Comparison of ENCODE assay signal across 22 cellular contexts in the genomic region with DNA sequence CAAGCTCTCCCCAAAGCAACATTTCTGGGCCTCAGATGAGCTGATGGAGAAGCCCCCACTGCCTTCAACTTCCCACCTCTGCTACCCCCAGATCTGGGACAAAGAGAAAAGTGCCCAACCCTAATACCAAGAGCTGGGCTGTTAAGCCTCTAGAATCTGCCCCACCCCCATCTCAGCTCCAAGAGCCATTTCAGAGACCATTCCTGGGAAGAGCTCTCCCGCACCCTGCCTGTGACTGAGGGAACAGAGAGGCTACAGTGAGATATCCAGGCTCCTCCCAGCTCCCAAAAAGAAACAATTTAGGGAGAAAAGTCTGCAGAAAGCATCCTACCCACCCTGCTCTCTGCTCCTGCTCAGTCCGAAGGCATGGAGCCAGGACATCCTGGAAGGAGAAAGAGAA. TPM values are rescaled to one million over a fixed set of nuclear protein-coding genes. Genes with fewer than 3 reads are reported as not detected.
A peak's percentile ranks its signal among the peaks of the same experiment; 100 is the strongest.
DNase-seq lines count a peak whose midpoint lies in the region; ATAC-seq, FAIRE-seq and TF ChIP-seq lines count a peak whose summit lies in the region.
"Had no signal": no experiment of that assay in that cellular context is flagged by ENCODE, and none has a peak within 500 bp of the region (broad histone marks: within the 10 kb centered on the region; RNA-seq: fewer than 3 reads in every experiment).

No MANE protein-coding gene starts in this region.

- TF ChIP-seq CTCF in GM23338 (conservative IDR thresholded peaks at IDR 0.05; ENCODE audit: low read depth in 2 of 2), result peak; percentile 35 to 61; a peak in 3 of 4 replicates
- peak in 2 of 3 experiments; percentile 24 to 39; a peak in 2 of 6 replicates for TF ChIP-seq CTCF in K562 (IDR thresholded peaks at IDR 0.05 in 2 of 3, conservative IDR thresholded peaks at IDR 0.05 in 1 of 3; ENCODE audit: insufficient read depth in 2 of 3, low read depth in 1 of 3, low read length in 3 of 3)
- TF ChIP-seq CTCF in neural progenitor cell (IDR thresholded peaks at IDR 0.05), result peak; percentile 39
- no peak for TF ChIP-seq CTCF in upper lobe of left lung (IDR thresholded peaks at IDR 0.05)
- no peak for TF ChIP-seq CTCF in GM10266 (IDR thresholded peaks at IDR 0.05; ENCODE audit: control insufficient read depth, insufficient read depth, low read depth, missing control alignments)

- H3K27ac Mint-ChIP-seq in GM23338 (no peak overlapping the region), neural progenitor cell (no peak overlapping the region)

- no peak overlapping the region for H3K4me3 ChIP-seq in GM23338
- H3K4me3 ChIP-seq in K562, result no peak overlapping the region
- H3K4me3 ChIP-seq in neural progenitor cell, result no peak overlapping the region
- no peak overlapping the region for H3K4me3 ChIP-seq in upper lobe of left lung
- H3K4me3 ChIP-seq: BLaER1, breast epithelium, hepatocyte, lung had no signal

- POLR2A ChIA-PET in K562 (lab: Yijun Ruan, JAX), result interaction anchor here (0.7 to 1.3 kb wide), 7 partner anchors 12 to 94 kb away, joined by 3 to 5 read pairs (median 4); no protein-coding TSS in a partner anchor

- peaks cover 34% of the 10 kb centered on the region for H3K4me1 ChIP-seq in GM23338 (ENCODE audit: insufficient read depth)
- peaks cover 32 to 47% of the 10 kb centered on the region in 2 experiments for H3K4me1 ChIP-seq in K562 (replicated peaks in 1 of 2; ENCODE audit: control insufficient read depth in 2 of 2, insufficient read depth in 2 of 2, low read length in 2 of 2)
- H3K4me1 ChIP-seq in neural progenitor cell, result peaks cover 36% of the 10 kb centered on the region
- H3K4me1 ChIP-seq in upper lobe of left lung, result peaks cover 20 to 41% (median 23%) of the 10 kb centered on the region in 4 donors

- H3K27me3 ChIP-seq in GM23338 (ENCODE audit: insufficient read depth) (peaks cover 46% of the 10 kb centered on the region), K562 (ENCODE audit: control insufficient read depth in 2 of 2, insufficient read depth in 2 of 2, low read length in 2 of 2) (peaks cover 23 to 29% of the 10 kb centered on the region in 2 experiments), neural progenitor cell (peaks cover 59% of the 10 kb centered on the region), upper lobe of left lung (peaks cover 0 to 43% (median 21%) of the 10 kb centered on the region in 4 donors)

- H2AFZ ChIP-seq in GM23338 (no peak overlapping the region), K562 (ENCODE audit: low read depth, low read length) (no peak overlapping the region), neural progenitor cell (replicated peaks) (no peak overlapping the region)
- H2AFZ ChIP-seq: hepatocyte had no signal

- H3K9me2 ChIP-seq in GM23338 (ENCODE audit: insufficient read depth), result no peaks in the 10 kb centered on the region

- no peaks in the 10 kb centered on the region for H3K9me3 ChIP-seq in K562 (replicated peaks; ENCODE audit: control insufficient read depth, insufficient read depth, low read depth, low read length)
- no peaks in the 10 kb centered on the region for H3K9me3 ChIP-seq in neural progenitor cell (ENCODE audit: low read depth)
- no peaks in the 10 kb centered on the region for H3K9me3 ChIP-seq in upper lobe of left lung
- H3K9me3 ChIP-seq: BLaER1, breast epithelium had no signal

- H4K20me1 ChIP-seq in GM23338 (replicated peaks; ENCODE audit: insufficient read depth) (no peaks in the 10 kb centered on the region), K562 (replicated peaks; ENCODE audit: control insufficient read depth, insufficient read depth, low read length) (peaks cover 9% of the 10 kb centered on the region; the same call in 1 of the 2 replicates), neural progenitor cell (ENCODE audit: low read depth) (peaks cover 19% of the 10 kb centered on the region)

- H3K27ac ChIP-seq in GM23338 (ENCODE audit: low read depth), result no peak overlapping the region
- no peak overlapping the region for H3K27ac ChIP-seq in K562 (ENCODE audit: extremely low read depth, low read depth, low read length)
- no peak overlapping the region for H3K27ac ChIP-seq in neural progenitor cell
- no peak overlapping the region for H3K27ac ChIP-seq in upper lobe of left lung
- H3K27ac ChIP-seq: BLaER1, breast epithelium, hepatocyte had no signal

- no peak for TF ChIP-seq EP300 in K562 (IDR thresholded peaks at IDR 0.05; ENCODE audit: low read length)
- no peak for TF ChIP-seq EP300 in upper lobe of left lung (IDR thresholded peaks at IDR 0.05)

- no peaks in the 10 kb centered on the region for H3F3A ChIP-seq in GM23338 (replicated peaks; ENCODE audit: low read depth)
- peaks cover 30% of the 10 kb centered on the region for H3F3A ChIP-seq in neural progenitor cell (ENCODE audit: low read depth)

- intact Hi-C loops in K562 (cut with micrococcal nuclease), result no loop called here

- H3K9me3 Mint-ChIP-seq in GM23338, result peaks cover 3% of the 10 kb centered on the region; the same call in 2 of the 3 replicates
- H3K9me3 Mint-ChIP-seq in neural progenitor cell, result no peaks in the 10 kb centered on the region

- peak; percentile 21 to 51; a peak in 3 of 4 replicates for TF ChIP-seq RAD21 in K562 (CRISPR knock-in tag; conservative IDR thresholded peaks at IDR 0.05 in 1 of 2, IDR thresholded peaks at IDR 0.05 in 1 of 2)

- BruUV-seq in K562 (replicated peaks; lab: Mats Ljungman, UMichigan), result no TSS peak

- no peaks in the 10 kb centered on the region for H3K79me2 ChIP-seq in GM23338 (replicated peaks; ENCODE audit: insufficient read depth)
- peaks cover 18% of the 10 kb centered on the region for H3K79me2 ChIP-seq in K562 (ENCODE audit: control insufficient read depth, insufficient read depth, low read length)
- H3K79me2 ChIP-seq in neural progenitor cell (ENCODE audit: low read depth), result no peaks in the 10 kb centered on the region
- H3K79me2 ChIP-seq: hepatocyte had no signal

- no peaks in the 10 kb centered on the region for H3K36me3 ChIP-seq in GM23338 (ENCODE audit: insufficient read depth)
- no peaks in the 10 kb centered on the region for H3K36me3 ChIP-seq in K562 (ENCODE audit: control insufficient read depth, insufficient read depth, low read length)
- no peaks in the 10 kb centered on the region for H3K36me3 ChIP-seq in neural progenitor cell
- no peaks in the 10 kb centered on the region for H3K36me3 ChIP-seq in upper lobe of left lung
- H3K36me3 ChIP-seq: BLaER1, breast epithelium had no signal

- peaks cover 35% of the 10 kb centered on the region for H3K27me3 Mint-ChIP-seq in GM23338 (ENCODE audit: insufficient read depth, low read depth, poor library complexity)
- H3K27me3 Mint-ChIP-seq in neural progenitor cell (ENCODE audit: insufficient read depth, low read depth), result peaks cover 42% of the 10 kb centered on the region

- H3K4me2 ChIP-seq in GM23338, result peak overlapping the region; percentile 98
- H3K4me2 ChIP-seq in K562 (ENCODE audit: insufficient read depth, low read length), result no peak overlapping the region
- peak overlapping the region; percentile 81 for H3K4me2 ChIP-seq in neural progenitor cell
- H3K4me2 ChIP-seq: hepatocyte had no signal

- in situ Hi-C loops in K562 (cut with MboI), result no loop called here

- H3K9me1 ChIP-seq in K562 (ENCODE audit: control insufficient read depth, insufficient read depth, low read length), result peaks cover 3% of the 10 kb centered on the region

- H3K9ac ChIP-seq in K562 (ENCODE audit: insufficient read depth in 1 of 2, low read depth in 2 of 2, low read length in 2 of 2) (no peak overlapping the region), neural progenitor cell (no peak overlapping the region)
- H3K9ac ChIP-seq: BLaER1 had no signal

- peak; percentile 29 to 62 (median 61) for DNase-seq in NCI-H1417 (lab: John Stamatoyannopoulos, UW)
- DNase-seq in NCI-H1417 treated with DMSO at 0.1 percent for 48 hours (lab: John Stamatoyannopoulos, UW), result no peak
- DNase-seq in GM23338 (ENCODE audit: low spot score), result peak; percentile 83
- no peak for DNase-seq in K562 (ENCODE audit: extremely low read depth in 1 of 4, low spot score in 3 of 4)
- peak; percentile 77 for DNase-seq in neural progenitor cell (ENCODE audit: low spot score)
- DNase-seq in SKM-1 (lab: John Stamatoyannopoulos, UW; ENCODE audit: unreplicated experiment), result no peak
- no peak for DNase-seq in upper lobe of left lung
- DNase-seq in GM10266 (ENCODE audit: extremely low spot score), result no peak
- DNase-seq: activated CD4-positive, alpha-beta T cell treated with anti-CD3 and anti-CD28 coated beads for 48 hours; cortex of kidney; NCI-H2081 treated with DMSO at 0.1 percent for 48 hours; stimulated activated CD4-positive, alpha-beta T cell treated with anti-CD3 and anti-CD28 coated beads, Interleukin-2, amount 100 ng/mL, for 24 hours; stimulated activated naive CD8-positive, alpha-beta T cell treated with anti-CD3 and anti-CD28 coated beads, Interleukin-15, Interleukin-2, amounts not matched to agents 100 U/mL and 50 U/mL, for 24 hours; trophoblast cell had no signal

- peak overlapping the region; percentile 27; the same call in 1 of the 3 replicates for H3K4me3 Mint-ChIP-seq in GM23338
- peak overlapping the region; percentile 71 for H3K4me3 Mint-ChIP-seq in neural progenitor cell

- no peak for TF ChIP-seq POLR2A in K562 (conservative IDR thresholded peaks at IDR 0.05)
- TF ChIP-seq POLR2A in upper lobe of left lung (IDR thresholded peaks at IDR 0.05), result no peak

- CTCF ChIA-PET in K562 (lab: Yijun Ruan, JAX; ENCODE audit: low intra/inter-chr PET ratio), result interaction anchor here (0.9 to 1.0 kb wide), 2 partner anchors 8 to 82 kb away, joined by 4 to 7 read pairs; no protein-coding TSS in a partner anchor

- H3K36me3 Mint-ChIP-seq in GM23338 (ENCODE audit: low read depth), result no peaks in the 10 kb centered on the region; the same call in 2 of the 3 replicates
- H3K36me3 Mint-ChIP-seq in neural progenitor cell, result no peaks in the 10 kb centered on the region

- 10% methylated on average over 2 of the region's 2 CpGs for WGBS in K562 (ENCODE audit: insufficient coverage, low coverage, missing lambda C conversion rate)
- 32 to 57% methylated on average over 2 of the region's 2 CpGs for WGBS in upper lobe of left lung, 2 donors

- H3K4me1 Mint-ChIP-seq in GM23338 (peaks cover 43% of the 10 kb centered on the region), neural progenitor cell (peaks cover 33% of the 10 kb centered on the region)

- FAIRE-seq in K562 (lab: Jason Lieb, UNC), result no peak
- FAIRE-seq: A204.1, keratinocyte, RCC 7860 had no signal

- ATAC-seq in GM23338 (peak; percentile 17), K562 (no peak), upper lobe of left lung (ENCODE audit: low FRiP score in 2 of 2) (no peak)
- ATAC-seq: stimulated activated naive CD8-positive, alpha-beta T cell treated with anti-CD3 and anti-CD28 coated beads, Interleukin-15, Interleukin-2, amounts not matched to agents 100 U/mL and 50 U/mL, for 24 hours had no signal

RNA-seq across cellular contexts. Expression of a gene that starts 2.5 kb away (rescaled TPM):
- 11.3 and 14.7 TPM in 2 replicates for total RNA-seq in GM23338 (2014; rRNA removed; shearing (Covaris generic))
- polyA plus RNA-seq in GM23338 (2016; fragmentation: Nextera tagmentation; extraction: Ambion mirVana) (2.6 and 2.9 TPM in 2 replicates), K562 (2011; rRNA removed) (125 and 154 TPM in 2 replicates), K562 (2014; fragmentation: Illumina TruSeq; extraction: Trizol) (222 and 298 TPM in 2 replicates), K562 (2014; fragmentation: Nextera tagmentation; extraction: Ambion mirVana) (10 to 100 TPM; 18.1 to 29.0 TPM), K562 (2014; rRNA removed) (251 and 295 TPM in 2 replicates)
- 101 and 344 TPM in 2 replicates for total RNA-seq in K562 (2011; cell fraction: chromatin; rRNA removed; ENCODE audit: low replicate concordance)
- 421 and 427 TPM in 2 replicates for total RNA-seq in K562 (2011; cell fraction: nucleolus; rRNA removed)
- 291 and 342 TPM in 2 replicates for total RNA-seq in K562 (2011; cell fraction: nucleoplasm; rRNA removed)
- total RNA-seq in K562 (2014; rRNA removed) (326 and 470 TPM in 2 replicates), K562 (2014; rRNA removed; fragmentation: Illumina TruSeq; extraction: Trizol) (63.4 and 97.8 TPM in 2 replicates), K562 (2015; rRNA removed; fragmentation: Illumina TruSeq; extraction: Trizol) (215 and 218 TPM in 2 replicates), K562 (2021) (368 and 385 TPM in 2 replicates), neural progenitor cell (ENCODE audit: low replicate concordance) (2.6 and 11.1 TPM in 2 replicates), upper lobe of left lung (1 to 10 TPM in 5 of 6 donors, under 1 TPM in 1; 0.59 to 5.7 (median 3.1) TPM)
- 184 and 684 TPM in 2 replicates for polyA plus RNA-seq in K562 (2011; cell fraction: cytosol; rRNA removed)
- 202 and 446 TPM in 2 replicates for polyA plus RNA-seq in K562 (2011; cell fraction: nucleus; rRNA removed)
- polyA plus RNA-seq in K562 (2012), result 270 and 304 TPM in 2 replicates
- polyA minus RNA-seq in K562 (2011; rRNA and poly(A)+ RNA removed), result 46.2 and 123 TPM in 2 replicates
- 133 and 200 TPM in 2 replicates for polyA minus RNA-seq in K562 (2011; cell fraction: cytosol; rRNA and poly(A)+ RNA removed)
- polyA minus RNA-seq in K562 (2011; cell fraction: nucleus; rRNA and poly(A)+ RNA removed), result 111 and 144 TPM in 2 replicates

RNA-seq across cellular contexts. Expression of a gene that starts 10.2 kb away (rescaled TPM):
- total RNA-seq in GM23338 (2014; rRNA removed; shearing (Covaris generic)), result 6.1 and 13.3 TPM in 2 replicates
- 2.6 and 3.1 TPM in 2 replicates for polyA plus RNA-seq in GM23338 (2016; fragmentation: Nextera tagmentation; extraction: Ambion mirVana)
- 17.7 and 69.8 TPM in 2 replicates for total RNA-seq in K562 (2011; cell fraction: chromatin; rRNA removed; ENCODE audit: low replicate concordance)
- total RNA-seq in K562 (2011; cell fraction: nucleolus; rRNA removed), result 82.0 and 87.6 TPM in 2 replicates
- 40.3 and 46.6 TPM in 2 replicates for total RNA-seq in K562 (2011; cell fraction: nucleoplasm; rRNA removed)
- total RNA-seq in K562 (2014; rRNA removed), result 121 and 170 TPM in 2 replicates
- 3.1 and 4.3 TPM in 2 replicates for total RNA-seq in K562 (2014; rRNA removed; fragmentation: Illumina TruSeq; extraction: Trizol)
- total RNA-seq in K562 (2015; rRNA removed; fragmentation: Illumina TruSeq; extraction: Trizol), result 43.2 and 45.8 TPM in 2 replicates
- 111 and 124 TPM in 2 replicates for total RNA-seq in K562 (2021)
- polyA plus RNA-seq in K562 (2011; rRNA removed), result 23.6 and 47.3 TPM in 2 replicates
- 58.9 and 221 TPM in 2 replicates for polyA plus RNA-seq in K562 (2011; cell fraction: cytosol; rRNA removed)
- polyA plus RNA-seq in K562 (2011; cell fraction: nucleus; rRNA removed), result 50.4 and 106 TPM in 2 replicates
- 87.2 and 107 TPM in 2 replicates for polyA plus RNA-seq in K562 (2012)
- 23.6 and 88.1 TPM in 2 replicates for polyA plus RNA-seq in K562 (2014; fragmentation: Illumina TruSeq; extraction: Trizol)
- 1 to 10 TPM; 1.1 to 2.9 TPM for polyA plus RNA-seq in K562 (2014; fragmentation: Nextera tagmentation; extraction: Ambion mirVana)
- 102 and 118 TPM in 2 replicates for polyA plus RNA-seq in K562 (2014; rRNA removed)
- polyA minus RNA-seq in K562 (2011; rRNA and poly(A)+ RNA removed), result 11.7 and 21.2 TPM in 2 replicates
- polyA minus RNA-seq in K562 (2011; cell fraction: cytosol; rRNA and poly(A)+ RNA removed), result 65.3 and 77.5 TPM in 2 replicates
- polyA minus RNA-seq in K562 (2011; cell fraction: nucleus; rRNA and poly(A)+ RNA removed), result 35.9 and 37.0 TPM in 2 replicates
- 1.3 and 11.0 TPM in 2 replicates for total RNA-seq in neural progenitor cell (ENCODE audit: low replicate concordance)
- total RNA-seq in upper lobe of left lung, result 10 to 100 TPM in 4 of 6 donors, 1 to 10 TPM in 2; 3.1 to 95.3 (median 16.2) TPM
- total RNA-seq: myocyte had no signal

RNA-seq across cellular contexts. Expression of a gene that starts 43.6 kb away (rescaled TPM):
- total RNA-seq in GM23338 (2014; rRNA removed; shearing (Covaris generic)), result 1.2 and 2.2 TPM in 2 replicates
- polyA plus RNA-seq in GM23338 (2016; fragmentation: Nextera tagmentation; extraction: Ambion mirVana) (3.2 and 3.4 TPM in 2 replicates), K562 (2011; rRNA removed) (1.3 and 1.7 TPM in 2 replicates), K562 (2014; fragmentation: Illumina TruSeq; extraction: Trizol) (0.92 and 1.4 TPM in 2 replicates), K562 (2014; fragmentation: Nextera tagmentation; extraction: Ambion mirVana) (1 to 10 TPM; 5.0 to 6.9 TPM), K562 (2014; rRNA removed) (2.7 and 8.0 TPM in 2 replicates)
- total RNA-seq in K562 (2011; cell fraction: chromatin; rRNA removed; ENCODE audit: low replicate concordance), result 3.9 and 10.1 TPM in 2 replicates
- total RNA-seq in K562 (2011; cell fraction: nucleolus; rRNA removed), result 5.8 and 7.7 TPM in 2 replicates
- 4.8 and 12.4 TPM in 2 replicates for total RNA-seq in K562 (2011; cell fraction: nucleoplasm; rRNA removed)
- total RNA-seq in K562 (2014; rRNA removed) (2.0 and 2.1 TPM in 2 replicates), K562 (2014; rRNA removed; fragmentation: Illumina TruSeq; extraction: Trizol) (0.64 and 1.2 TPM in 2 replicates), K562 (2015; rRNA removed; fragmentation: Illumina TruSeq; extraction: Trizol) (0.29 and 0.90 TPM in 2 replicates), K562 (2021) (2.2 and 4.7 TPM in 2 replicates), neural progenitor cell (ENCODE audit: low replicate concordance) (0.43 and 1.8 TPM in 2 replicates), upper lobe of left lung (1 to 10 TPM in 3 of 6 donors, under 1 TPM in 3; 0.46 to 5.2 (median 1.0) TPM)
- 1.2 and 1.7 TPM in 2 replicates for polyA plus RNA-seq in K562 (2011; cell fraction: cytosol; rRNA removed)
- polyA plus RNA-seq in K562 (2011; cell fraction: nucleus; rRNA removed), result 5.9 and 13.7 TPM in 2 replicates
- 6.6 and 7.2 TPM in 2 replicates for polyA plus RNA-seq in K562 (2012)
- polyA minus RNA-seq in K562 (2011; rRNA and poly(A)+ RNA removed), result 0.27 and 0.63 TPM in 2 replicates
- not detected in 2 replicates for polyA minus RNA-seq in K562 (2011; cell fraction: cytosol; rRNA and poly(A)+ RNA removed)
- polyA minus RNA-seq in K562 (2011; cell fraction: nucleus; rRNA and poly(A)+ RNA removed), result 1.00 and 2.6 TPM in 2 replicates

RNA-seq across cellular contexts. Expression of a gene that starts 47.6 kb away (rescaled TPM):
- total RNA-seq in GM23338 (2014; rRNA removed; shearing (Covaris generic)), result 27.1 and 41.1 TPM in 2 replicates
- polyA plus RNA-seq in GM23338 (2016; fragmentation: Nextera tagmentation; extraction: Ambion mirVana) (11.4 and 13.1 TPM in 2 replicates), K562 (2011; rRNA removed) (27.0 and 42.2 TPM in 2 replicates), K562 (2014; fragmentation: Illumina TruSeq; extraction: Trizol) (61.4 and 89.2 TPM in 2 replicates), K562 (2014; fragmentation: Nextera tagmentation; extraction: Ambion mirVana) (1 to 10 TPM; 7.6 to 9.2 TPM), K562 (2014; rRNA removed) (73.6 and 81.3 TPM in 2 replicates)
- total RNA-seq in K562 (2011; cell fraction: chromatin; rRNA removed; ENCODE audit: low replicate concordance), result 193 and 406 TPM in 2 replicates
- total RNA-seq in K562 (2011; cell fraction: nucleolus; rRNA removed), result 266 and 270 TPM in 2 replicates
- 209 and 255 TPM in 2 replicates for total RNA-seq in K562 (2011; cell fraction: nucleoplasm; rRNA removed)
- total RNA-seq in K562 (2014; rRNA removed) (63.5 and 79.1 TPM in 2 replicates), K562 (2014; rRNA removed; fragmentation: Illumina TruSeq; extraction: Trizol) (16.9 and 21.9 TPM in 2 replicates), K562 (2015; rRNA removed; fragmentation: Illumina TruSeq; extraction: Trizol) (36.3 and 38.0 TPM in 2 replicates), K562 (2021) (106 and 109 TPM in 2 replicates), neural progenitor cell (ENCODE audit: low replicate concordance) (7.9 and 19.9 TPM in 2 replicates), upper lobe of left lung (10 to 100 TPM; 38.3 to 58.7 (median 42.5) TPM)
- polyA plus RNA-seq in K562 (2011; cell fraction: cytosol; rRNA removed), result 44.7 and 109 TPM in 2 replicates
- polyA plus RNA-seq in K562 (2011; cell fraction: nucleus; rRNA removed), result 87.0 and 201 TPM in 2 replicates
- 64.3 and 65.5 TPM in 2 replicates for polyA plus RNA-seq in K562 (2012)
- polyA minus RNA-seq in K562 (2011; rRNA and poly(A)+ RNA removed), result 23.8 and 38.7 TPM in 2 replicates
- polyA minus RNA-seq in K562 (2011; cell fraction: cytosol; rRNA and poly(A)+ RNA removed), result 44.9 and 63.6 TPM in 2 replicates
- 54.3 and 64.6 TPM in 2 replicates for polyA minus RNA-seq in K562 (2011; cell fraction: nucleus; rRNA and poly(A)+ RNA removed)

Comparison
In these comparisons a context has a peak if more than half of its experiments do, and no peak if none do; other contexts are left out.
1. DNase-seq: peak in NCI-H1417 (3 of 3), GM23338 (single experiment) and neural progenitor cell (single experiment); none in NCI-H1417 treated with DMSO at 0.1 percent for 48 hours (single experiment), K562 (0 of 4), SKM-1 (single experiment), upper lobe of left lung (0 of 2) and GM10266 (single experiment).
2. CTCF ChIP-seq: peak in GM23338 (2 of 2), K562 (2 of 3) and neural progenitor cell (single experiment); none in upper lobe of left lung (0 of 6) and GM10266 (single experiment).